8 cellular contexts compared by ENCODE assay signal in genomic region chr17:21315246-21316000, GRCh38. TPM values are rescaled to one million over a fixed set of nuclear protein-coding genes. Genes with fewer than 3 reads are reported as not detected.
DNase-seq lines count a peak whose midpoint lies in the region; ATAC-seq, FAIRE-seq and TF ChIP-seq lines count a peak whose summit lies in the region.
"Not testable (repeated sequence)": the region's sequence is repeated elsewhere in the genome, so short reads cannot be mapped to it uniquely, and the experiment has no call there.

No MANE protein-coding gene starts in this region.

- H3K4me3 Mint-ChIP-seq in activated CD4-positive, alpha-beta memory T cell treated with anti-CD3 and anti-CD28 coated beads for 36 hours; activated naive CD8-positive, alpha-beta T cell treated with anti-CD3 and anti-CD28 coated beads, Interleukin-2, amount 50 U/mL, for 24 hours: not testable (repeated sequence)

- peak; percentile 16 for DNase-seq in DMS53 (lab: John Stamatoyannopoulos, UW)
- peak; percentile 10 for DNase-seq in activated CD4-positive, alpha-beta memory T cell treated with anti-CD3 and anti-CD28 coated beads for 36 hours
- not testable (repeated sequence) for DNase-seq in activated naive CD8-positive, alpha-beta T cell treated with anti-CD3 and anti-CD28 coated beads, Interleukin-2, amount 50 U/mL, for 24 hours
- peak; percentile 45 for DNase-seq in ecto neural progenitor cell (ENCODE audit: low spot score)
- DNase-seq in kidney: peak; percentile 45
- peak; percentile 79 for DNase-seq in posterior vena cava (ENCODE audit: low spot score)
- peak; percentile 7 for DNase-seq in stimulated activated naive CD8-positive, alpha-beta T cell treated with anti-CD3 and anti-CD28 coated beads, Interleukin-15, Interleukin-2, amounts not matched to agents 100 U/mL and 50 U/mL, for 24 hours
- peak; percentile 40 to 72 for DNase-seq in aorta

- not testable (repeated sequence) for H3K4me3 ChIP-seq in kidney (ENCODE audit: low read length in 2 of 2); aorta (ENCODE audit: low read length in 2 of 2)

- POLR2A ChIA-PET in activated CD4-positive, alpha-beta memory T cell treated with anti-CD3 and anti-CD28 coated beads for 36 hours (lab: Charles Lee): not testable (repeated sequence)

- not testable (repeated sequence) for H3K9me3 Mint-ChIP-seq in activated CD4-positive, alpha-beta memory T cell treated with anti-CD3 and anti-CD28 coated beads for 36 hours; activated naive CD8-positive, alpha-beta T cell treated with anti-CD3 and anti-CD28 coated beads, Interleukin-2, amount 50 U/mL, for 24 hours

- CTCF ChIA-PET in activated CD4-positive, alpha-beta memory T cell treated with anti-CD3 and anti-CD28 coated beads for 36 hours (lab: Charles Lee): not testable (repeated sequence)

- H3K27ac Mint-ChIP-seq in activated CD4-positive, alpha-beta memory T cell treated with anti-CD3 and anti-CD28 coated beads for 36 hours: not testable (repeated sequence)
- H3K27ac Mint-ChIP-seq in activated naive CD8-positive, alpha-beta T cell treated with anti-CD3 and anti-CD28 coated beads, Interleukin-2, amount 50 U/mL, for 24 hours: peak overlapping the region; percentile 35

- not testable (repeated sequence) for H3K4me1 ChIP-seq in kidney (ENCODE audit: control insufficient read depth in 1 of 2, insufficient read depth in 1 of 2, low read depth in 1 of 2, low read length in 2 of 2); aorta (ENCODE audit: control insufficient read depth in 1 of 2, insufficient read depth in 2 of 2, low read length in 2 of 2)

- H3K9ac ChIP-seq in kidney (ENCODE audit: low read length in 2 of 2): not testable (repeated sequence)

- H3K27me3 Mint-ChIP-seq in activated CD4-positive, alpha-beta memory T cell treated with anti-CD3 and anti-CD28 coated beads for 36 hours; activated naive CD8-positive, alpha-beta T cell treated with anti-CD3 and anti-CD28 coated beads, Interleukin-2, amount 50 U/mL, for 24 hours: not testable (repeated sequence)

- not testable (repeated sequence) for H3K36me3 Mint-ChIP-seq in activated CD4-positive, alpha-beta memory T cell treated with anti-CD3 and anti-CD28 coated beads for 36 hours; activated naive CD8-positive, alpha-beta T cell treated with anti-CD3 and anti-CD28 coated beads, Interleukin-2, amount 50 U/mL, for 24 hours (ENCODE audit: low read depth)

- not testable (repeated sequence) for H3K9me3 ChIP-seq in kidney (ENCODE audit: control insufficient read depth in 1 of 2, low read length in 2 of 2); aorta (ENCODE audit: control insufficient read depth, low read length)

- intact Hi-C loops in activated CD4-positive, alpha-beta memory T cell treated with anti-CD3 and anti-CD28 coated beads for 36 hours (cut with micrococcal nuclease); kidney (cut with DNase I); posterior vena cava (cut with DNase I): not testable (repeated sequence)
- intact Hi-C loops in aorta (cut with DNase I): loop anchor here in 1 of 2 donors (10.0 kb wide), 1 partner anchor 139 kb away; no protein-coding TSS in a partner anchor

- not testable (repeated sequence) for H3K36me3 ChIP-seq in kidney (ENCODE audit: control insufficient read depth in 1 of 2, insufficient read depth in 2 of 2, low read length in 2 of 2); aorta (ENCODE audit: control insufficient read depth in 1 of 2, insufficient read depth in 2 of 2, low read length in 1 of 2)

- not testable (repeated sequence) for TF ChIP-seq CTCF in kidney (IDR thresholded peaks at IDR 0.05; ENCODE audit: borderline replicate concordance, extremely low read depth, insufficient read depth)

- WGBS in aorta, 2 donors: 87 to 89% methylated on average over 13 to 14 of the region's 16 CpGs

- H3K27ac ChIP-seq in kidney (ENCODE audit: low read depth in 2 of 2, low read length in 2 of 2); aorta (ENCODE audit: low read depth in 1 of 2, low read length in 2 of 2): not testable (repeated sequence)

- FAIRE-seq in kidney (lab: Jason Lieb, UNC): not testable (repeated sequence)

- ATAC-seq in activated naive CD8-positive, alpha-beta T cell treated with anti-CD3 and anti-CD28 coated beads, Interleukin-2, amount 50 U/mL, for 24 hours; stimulated activated naive CD8-positive, alpha-beta T cell treated with anti-CD3 and anti-CD28 coated beads, Interleukin-15, Interleukin-2, amounts not matched to agents 100 U/mL and 50 U/mL, for 24 hours; aorta (ENCODE audit: low FRiP score): not testable (repeated sequence)

- H3K27me3 ChIP-seq in aorta (ENCODE audit: control insufficient read depth in 1 of 2, insufficient read depth in 2 of 2, low read length in 1 of 2): not testable (repeated sequence)

- not testable (repeated sequence) for H3K4me1 Mint-ChIP-seq in activated CD4-positive, alpha-beta memory T cell treated with anti-CD3 and anti-CD28 coated beads for 36 hours (ENCODE audit: low read depth); activated naive CD8-positive, alpha-beta T cell treated with anti-CD3 and anti-CD28 coated beads, Interleukin-2, amount 50 U/mL, for 24 hours

RNA-seq across cellular contexts. Expression of gene MAP2K3, which starts 30.9 kb away (rescaled TPM):
- total RNA-seq in activated CD4-positive, alpha-beta memory T cell treated with anti-CD3 and anti-CD28 coated beads for 36 hours: 100 to 1,000 TPM; 132 to 134 TPM
- total RNA-seq in kidney: 44.0 TPM
- polyA plus RNA-seq in kidney (ENCODE audit: insufficient read depth, low read depth, low replicate concordance): 40.1 TPM
- total RNA-seq in posterior vena cava: 10 to 100 TPM; 47.7 to 83.4 TPM
- 10 to 100 TPM; 58.7 to 82.6 TPM for total RNA-seq in aorta
- 10 to 100 TPM; 21.8 to 41.4 TPM for polyA plus RNA-seq in aorta
